ENCODE assay signal across 15 cellular contexts in genomic region chr9:116166713-116167112, GRCh38. TPM values are rescaled to one million over a fixed set of nuclear protein-coding genes. Genes with fewer than 3 reads are reported as not detected.
A peak's percentile ranks its signal among the peaks of the same experiment; 100 is the strongest.
DNase-seq lines count a peak whose midpoint lies in the region; ATAC-seq and TF ChIP-seq lines count a peak whose summit lies in the region.
"Had no signal": no experiment of that assay in that cellular context is flagged by ENCODE, and none has a peak within 500 bp of the region (broad histone marks: within the 10 kb centered on the region; RNA-seq: fewer than 3 reads in every experiment).

No MANE protein-coding gene starts in this region.

- DNase-seq in left ventricle myocardium inferior = no peak
- no peak for DNase-seq in cardiac septum (ENCODE audit: low spot score)
- peak; percentile 26 for DNase-seq in PC-3
- no peak for DNase-seq in endodermal cell
- no peak for DNase-seq in vagina (ENCODE audit: extremely low spot score in 2 of 2)
- no peak for DNase-seq in activated CD8-positive, alpha-beta memory T cell treated with anti-CD3 and anti-CD28 coated beads for 24 hours
- no peak for DNase-seq in superior temporal gyrus (ENCODE audit: extremely low spot score)
- no peak for DNase-seq in dorsolateral prefrontal cortex
- DNase-seq: activated CD4-positive, alpha-beta T cell treated with anti-CD3 and anti-CD28 coated beads, Interleukin-2, amount 50 U/mL, for 48 hours; COR-L47; natural killer cell; retina; stimulated activated CD4-positive, alpha-beta T cell treated with anti-CD3 and anti-CD28 coated beads, Interleukin-2, amount 100 ng/mL, for 48 hours; stimulated activated CD8-positive, alpha-beta memory T cell treated with anti-CD3 and anti-CD28 coated beads, Interleukin-4, amount 100 ng/mL, for 48 hours had no signal

- H3K4me3 Mint-ChIP-seq in endodermal cell = no peak overlapping the region
- H3K4me3 Mint-ChIP-seq: activated T-helper 17 cell treated with anti-CD3 and anti-CD28 coated beads, Interleukin-2, amount 50 U/mL, for 72 hours; natural killer cell had no signal

- H3K9me3 ChIP-seq in left ventricle myocardium inferior (replicated peaks) (no peaks in the 10 kb centered on the region), PC-3 (ENCODE audit: low read length) (no peaks in the 10 kb centered on the region), endodermal cell (ENCODE audit: control insufficient read depth, low read length) (no peaks in the 10 kb centered on the region), vagina (no peaks in the 10 kb centered on the region)

- H3K4me3 ChIP-seq in left ventricle myocardium inferior = no peak overlapping the region
- no peak overlapping the region for H3K4me3 ChIP-seq in PC-3 (ENCODE audit: low read length)
- H3K4me3 ChIP-seq in endodermal cell (ENCODE audit: low read length) = no peak overlapping the region
- no peak overlapping the region for H3K4me3 ChIP-seq in vagina
- H3K4me3 ChIP-seq in dorsolateral prefrontal cortex = no peak overlapping the region

- H3K4me1 Mint-ChIP-seq in endodermal cell = peaks cover 3% of the 10 kb centered on the region
- H3K4me1 Mint-ChIP-seq: activated T-helper 17 cell treated with anti-CD3 and anti-CD28 coated beads, Interleukin-2, amount 50 U/mL, for 72 hours; natural killer cell had no signal

- H3K36me3 ChIP-seq in left ventricle myocardium inferior (no peaks in the 10 kb centered on the region), PC-3 (ENCODE audit: low read depth, low read length) (no peaks in the 10 kb centered on the region), endodermal cell (ENCODE audit: control insufficient read depth, insufficient read depth, low read length) (no peaks in the 10 kb centered on the region), vagina (no peaks in the 10 kb centered on the region)

- WGBS in endodermal cell (ENCODE audit: insufficient coverage in 1 of 2, insufficient read length in 1 of 2), 2 experiments = 97 to 100% methylated on average over 1 of the region's 1 CpG

- no peak overlapping the region for H2AFZ ChIP-seq in PC-3 (ENCODE audit: low read length)

- H3K9ac ChIP-seq in PC-3 (ENCODE audit: low read length) (no peak overlapping the region), endodermal cell (ENCODE audit: extremely low read depth, low read length, poor library complexity, severe bottlenecking) (no peak overlapping the region)

- POLR2A ChIA-PET in PC-3 (lab: Charles Lee; ENCODE audit: unreplicated experiment) = no interaction called here

- no peak for ATAC-seq in PC-3
- ATAC-seq: activated T-helper 17 cell treated with anti-CD3 and anti-CD28 coated beads, Interleukin-2, amount 50 U/mL, for 72 hours; natural killer cell had no signal

- peaks cover 4% of the 10 kb centered on the region for H3K4me1 ChIP-seq in left ventricle myocardium inferior
- H3K4me1 ChIP-seq in PC-3 (ENCODE audit: insufficient read depth, low read length) = no peaks in the 10 kb centered on the region
- no peaks in the 10 kb centered on the region for H3K4me1 ChIP-seq in endodermal cell (ENCODE audit: control insufficient read depth, insufficient read depth, low read length)
- H3K4me1 ChIP-seq in vagina = peaks cover 8% of the 10 kb centered on the region

- H3K27ac ChIP-seq in left ventricle myocardium inferior (replicated peaks) (no peak overlapping the region), PC-3 (ENCODE audit: low read length) (no peak overlapping the region), endodermal cell (ENCODE audit: low read depth, low read length) (no peak overlapping the region), vagina (peak overlapping the region; percentile 33), dorsolateral prefrontal cortex (no peak overlapping the region)

- no peaks in the 10 kb centered on the region for H4K20me1 ChIP-seq in PC-3 (ENCODE audit: low read length)

- CTCF ChIA-PET in PC-3 (lab: Charles Lee) = no interaction called here

- no peaks in the 10 kb centered on the region for H3K9me2 ChIP-seq in PC-3 (replicated peaks; ENCODE audit: low read length)

- H3F3A ChIP-seq in PC-3 (ENCODE audit: low read length, unreplicated experiment) = no peaks in the 10 kb centered on the region

- H3K27me3 ChIP-seq in left ventricle myocardium inferior (ENCODE audit: low read depth) (no peaks in the 10 kb centered on the region), PC-3 (ENCODE audit: low read length) (no peaks in the 10 kb centered on the region; the same call in 1 of the 2 replicates), endodermal cell (ENCODE audit: control insufficient read depth, insufficient read depth, low read length, poor library complexity, severe bottlenecking) (peaks cover 14% of the 10 kb centered on the region), vagina (no peaks in the 10 kb centered on the region), dorsolateral prefrontal cortex (peaks cover 0 to 2% (median 0%) of the 10 kb centered on the region in 45 donors)

- no TSS peak for BruUV-seq in PC-3 (replicated peaks; lab: Mats Ljungman, UMichigan)

- H3K79me2 ChIP-seq in PC-3 (ENCODE audit: low read length) = no peaks in the 10 kb centered on the region

- no peak overlapping the region for H3K27ac Mint-ChIP-seq in endodermal cell
- H3K27ac Mint-ChIP-seq: activated T-helper 17 cell treated with anti-CD3 and anti-CD28 coated beads, Interleukin-2, amount 50 U/mL, for 72 hours; natural killer cell had no signal

- TF ChIP-seq CTCF in left ventricle myocardium inferior (IDR thresholded peaks at IDR 0.05; ENCODE audit: borderline replicate concordance) = peak; percentile 28
- peak; percentile 60 for TF ChIP-seq CTCF in PC-3 (conservative IDR thresholded peaks at IDR 0.05; ENCODE audit: low read depth, low read length)
- peak; percentile 46 for TF ChIP-seq CTCF in endodermal cell (conservative IDR thresholded peaks at IDR 0.05)
- peak in 1 of 3 experiments; percentile 10 for TF ChIP-seq CTCF in vagina (IDR thresholded peaks at IDR 0.05)
- peak in 16 of 56 donors; percentile 8 to 27 (median 16) for TF ChIP-seq CTCF in dorsolateral prefrontal cortex (IDR thresholded peaks at IDR 0.05 in 54 of 56, conservative IDR thresholded peaks at IDR 0.05 in 2 of 56; ENCODE audit: low read depth in 1 of 56, partially characterized antibody in 56 of 56)

- peaks cover 49% of the 10 kb centered on the region for H3K27me3 Mint-ChIP-seq in endodermal cell (ENCODE audit: insufficient read depth)

- intact Hi-C loops in left ventricle myocardium inferior (cut with micrococcal nuclease) (loop anchor here (10.0 kb wide), 1 partner anchor 498 kb away; no protein-coding TSS in a partner anchor), cardiac septum (cut with DNase I) (loop anchor here (10.0 kb wide), 1 partner anchor 148 kb away; no protein-coding TSS in a partner anchor), PC-3 (cut with micrococcal nuclease) (loop anchor here (5.0 kb wide), 1 partner anchor 284 kb away; no protein-coding TSS in a partner anchor), vagina (cut with DNase I) (no loop called here), dorsolateral prefrontal cortex (cut with DNase I) (no loop called here)

- no peaks in the 10 kb centered on the region for H3K36me3 Mint-ChIP-seq in endodermal cell (ENCODE audit: low read depth)
- H3K36me3 Mint-ChIP-seq: natural killer cell had no signal

- TF ChIP-seq POLR2A in vagina (IDR thresholded peaks at IDR 0.05) = no peak

- H3K9me3 Mint-ChIP-seq in endodermal cell = no peaks in the 10 kb centered on the region

- no peak overlapping the region for H3K4me2 ChIP-seq in PC-3 (ENCODE audit: low read length)

RNA-seq across cellular contexts. Expression of gene PAPPA, which starts 13.1 kb away (rescaled TPM):
- 0.69 TPM for total RNA-seq in left ventricle myocardium inferior
- total RNA-seq in cardiac septum = 2.8 TPM
- total RNA-seq in PC-3 (2014; rRNA removed) = not detected in 2 replicates
- under 1 TPM; 0.09 TPM for total RNA-seq in endodermal cell
- polyA plus RNA-seq in endodermal cell (2013, experiment 1 of 2) = 4.1 TPM
- polyA plus RNA-seq in endodermal cell (2013, experiment 2 of 2) = 4.0 TPM
- 4.4 TPM for total RNA-seq in vagina
- total RNA-seq in dorsolateral prefrontal cortex = 1 to 10 TPM in 11 of 120 experiments, under 1 TPM in 109; 0.04 to 2.6 (median 0.37) TPM
- total RNA-seq: natural killer cell had no signal

Comparison
In these comparisons a context has a peak if more than half of its experiments do, and no peak if none do; other contexts are left out.
1. intact Hi-C loops: an anchor here in left ventricle myocardium inferior (10.0 kb wide), cardiac septum (10.0 kb wide) and PC-3 (5.0 kb wide); none called in vagina and dorsolateral prefrontal cortex.